In genomic region chr19:45003485-45003884, GRCh38 we compare ENCODE assay signal across 19 cellular contexts. TPM values are rescaled to one million over a fixed set of nuclear protein-coding genes. Genes with fewer than 3 reads are reported as not detected.
DNase-seq lines count a peak whose midpoint lies in the region; ATAC-seq, FAIRE-seq and TF ChIP-seq lines count a peak whose summit lies in the region.
"Had no signal": no experiment of that assay in that cellular context is flagged by ENCODE, and none has a peak within 500 bp of the region (broad histone marks: within the 10 kb centered on the region; RNA-seq: fewer than 3 reads in every experiment).

No MANE protein-coding gene starts in this region.

- TF ChIP-seq EP300 in GM12878 (IDR thresholded peaks at IDR 0.05; ENCODE audit: borderline replicate concordance in 1 of 2, control insufficient read depth in 1 of 2, low read depth in 2 of 2, low read length in 2 of 2) (no peak), esophagus muscularis mucosa (IDR thresholded peaks at IDR 0.05) (no peak)

- H3K36me3 ChIP-seq in CD4-positive, alpha-beta memory T cell (ENCODE audit: insufficient read depth, low read length) = peaks cover 2% of the 10 kb centered on the region
- H3K36me3 ChIP-seq in DOHH2 (ENCODE audit: control insufficient read depth, low read length) = peaks cover 52% of the 10 kb centered on the region
- H3K36me3 ChIP-seq in GM12878 (ENCODE audit: control insufficient read depth in 2 of 2, insufficient read depth in 2 of 2, low read length in 1 of 2) = peaks cover 2 to 11% of the 10 kb centered on the region in 2 experiments; a peak in 3 of 4 replicates
- H3K36me3 ChIP-seq in small intestine (ENCODE audit: control insufficient read depth in 2 of 2, insufficient read depth in 2 of 2, low read length in 2 of 2) = peaks cover 0 to 5% of the 10 kb centered on the region in 2 donors
- peaks cover 0 to 42% (median 16%) of the 10 kb centered on the region in 4 donors for H3K36me3 ChIP-seq in esophagus muscularis mucosa
- H3K36me3 ChIP-seq: BE2C, SJCRH30 had no signal

- no peaks in the 10 kb centered on the region for H3K9me2 ChIP-seq in DOHH2 (replicated peaks; ENCODE audit: control insufficient read depth, low read length)

- H3K9me3 Mint-ChIP-seq in activated naive CD4-positive, alpha-beta T cell treated with anti-CD3 and anti-CD28 coated beads, Interleukin-2, amount 10 ng/mL, durations not matched to agents 7 days and 5 days = no peaks in the 10 kb centered on the region
- H3K9me3 Mint-ChIP-seq in CD4-positive, alpha-beta memory T cell = peaks cover 0 to 2% (median 0%) of the 10 kb centered on the region in 8 donors
- H3K9me3 Mint-ChIP-seq: CD4-positive, CD25-positive, alpha-beta regulatory T cell; HFFc6 had no signal

- H3F3A ChIP-seq in DOHH2 (ENCODE audit: control insufficient read depth, insufficient read depth) = peaks cover 30% of the 10 kb centered on the region

- in situ Hi-C loops in GM12878 (cut with MboI) = no loop called here

- intact Hi-C loops in CD4-positive, alpha-beta memory T cell (cut with micrococcal nuclease) = loop anchor here (5.0 kb wide), 3 partner anchors 74 to 256 kb away; partner anchors contain the start of genes BCL3, GEMIN7, TOMM40 and ZNF296
- intact Hi-C loops in GM12878 (cut with micrococcal nuclease; ENCODE audit: unreplicated experiment) (no loop called here), esophagus muscularis mucosa (cut with DNase I) (no loop called here)

- H3K4me2 ChIP-seq in DOHH2 (ENCODE audit: low read length) (0 out of 2 replicates have a peak overlapping the region, but pooled peaks have one; percentile 16), GM12878 (ENCODE audit: control insufficient read depth, insufficient read depth) (0 out of 2 replicates have a peak overlapping the region, but pooled peaks have one; percentile 30)
- H3K4me2 ChIP-seq: KMS-11 had no signal

- peaks cover 17% of the 10 kb centered on the region for H3K4me1 Mint-ChIP-seq in activated naive CD4-positive, alpha-beta T cell treated with anti-CD3 and anti-CD28 coated beads, Interleukin-2, amount 10 ng/mL, durations not matched to agents 7 days and 5 days
- H3K4me1 Mint-ChIP-seq in CD4-positive, alpha-beta memory T cell = peaks cover 6 to 25% (median 15%) of the 10 kb centered on the region in 4 donors

- SMC1A ChIA-PET in GM12878 (lab: Charles Lee; ENCODE audit: uncharacterized antibody, unreplicated experiment) = no interaction called here

- no peaks in the 10 kb centered on the region for H3K27me3 Mint-ChIP-seq in activated naive CD4-positive, alpha-beta T cell treated with anti-CD3 and anti-CD28 coated beads, Interleukin-2, amount 10 ng/mL, durations not matched to agents 7 days and 5 days
- H3K27me3 Mint-ChIP-seq in CD4-positive, alpha-beta memory T cell = no peaks in the 10 kb centered on the region

- no peak overlapping the region for H3K4me3 Mint-ChIP-seq in activated naive CD4-positive, alpha-beta T cell treated with anti-CD3 and anti-CD28 coated beads, Interleukin-2, amount 10 ng/mL, durations not matched to agents 7 days and 5 days
- H3K4me3 Mint-ChIP-seq in CD4-positive, alpha-beta memory T cell = peak overlapping the region in 2 of 8 donors; percentile 27 to 48
- H3K4me3 Mint-ChIP-seq: HFFc6 had no signal

- no peak for TF ChIP-seq RAD21 in GM12878 (IDR thresholded peaks at IDR 0.05; ENCODE audit: insufficient read depth, low read depth, low read length)

- H4K20me1 ChIP-seq in DOHH2 (ENCODE audit: control insufficient read depth, insufficient read depth, low read depth, low read length) (no peaks in the 10 kb centered on the region), GM12878 (ENCODE audit: control insufficient read depth, insufficient read depth) (no peaks in the 10 kb centered on the region)

- POLR2A ChIA-PET in CD4-positive, alpha-beta memory T cell (lab: Charles Lee; ENCODE audit: partially characterized antibody) = interaction anchor here (3.1 kb wide), 1 partner anchor 47 kb away, joined by 22 read pairs; the partner anchor contains the start of gene CLPTM1
- POLR2A ChIA-PET in GM12878 (lab: Charles Lee) = interaction anchor here (0.6 to 0.7 kb wide), 3 partner anchors 14 to 174 kb away, joined by 3 to 6 read pairs (median 5); no protein-coding TSS in a partner anchor

- no peaks in the 10 kb centered on the region for H3K9me3 ChIP-seq in CD4-positive, alpha-beta memory T cell (ENCODE audit: control insufficient read depth in 1 of 2, low read length in 2 of 2)
- H3K9me3 ChIP-seq in DOHH2 (ENCODE audit: control insufficient read depth, insufficient read depth, low read length) = no peaks in the 10 kb centered on the region
- H3K9me3 ChIP-seq in GM12878 (replicated peaks; ENCODE audit: control insufficient read depth, insufficient read depth, low read length) = no peaks in the 10 kb centered on the region
- H3K9me3 ChIP-seq in small intestine (ENCODE audit: control insufficient read depth, low read depth) = no peaks in the 10 kb centered on the region
- H3K9me3 ChIP-seq in esophagus muscularis mucosa = no peaks in the 10 kb centered on the region
- H3K9me3 ChIP-seq: BE2C, SJCRH30 had no signal

- H3K9ac ChIP-seq in GM12878 (ENCODE audit: control insufficient read depth, insufficient read depth, low read length) = no peak overlapping the region
- H3K9ac ChIP-seq: KMS-11 had no signal

- WGBS in GM12878 (ENCODE audit: insufficient coverage, insufficient replicate concordance, low lambda C conversion rate, missing lambda C conversion rate) = 94% methylated on average over 3 of the region's 4 CpGs
- WGBS in small intestine, 3 donors = 92 to 93% (median 92%) methylated on average over 4 of the region's 4 CpGs
- WGBS in esophagus muscularis mucosa = 91% methylated on average over 4 of the region's 4 CpGs

- FAIRE-seq in GM12878 (lab: Jason Lieb, UNC) = no peak
- FAIRE-seq in small intestine (lab: Jason Lieb, UNC) = no peak
- FAIRE-seq: D721Med had no signal

- H3K36me3 Mint-ChIP-seq in activated naive CD4-positive, alpha-beta T cell treated with anti-CD3 and anti-CD28 coated beads, Interleukin-2, amount 10 ng/mL, durations not matched to agents 7 days and 5 days = peaks cover 7% of the 10 kb centered on the region
- H3K36me3 Mint-ChIP-seq in CD4-positive, alpha-beta memory T cell = peaks cover 3 to 34% of the 10 kb centered on the region in 2 donors

- no peak for ATAC-seq in GM12878

- no peak for TF ChIP-seq CTCF in DOHH2 (IDR thresholded peaks at IDR 0.05; ENCODE audit: low read depth, low read length, poor library complexity, severe bottlenecking)
- no peak for TF ChIP-seq CTCF in GM12878 (IDR thresholded peaks at IDR 0.05 in 2 of 3, conservative IDR thresholded peaks at IDR 0.05 in 1 of 3; ENCODE audit: control insufficient read depth in 2 of 3, extremely low read depth in 1 of 3, insufficient read depth in 1 of 3, low read depth in 3 of 3, low read length in 3 of 3)
- TF ChIP-seq CTCF in esophagus muscularis mucosa (IDR thresholded peaks at IDR 0.05) = no peak

- TF ChIP-seq POLR2A in GM12878 (IDR thresholded peaks at IDR 0.05; ENCODE audit: low read depth, low read length) = no peak
- no peak for TF ChIP-seq POLR2A in esophagus muscularis mucosa (IDR thresholded peaks at IDR 0.05; ENCODE audit: low read depth)

- H3K27ac Mint-ChIP-seq in activated naive CD4-positive, alpha-beta T cell treated with anti-CD3 and anti-CD28 coated beads, Interleukin-2, amount 10 ng/mL, durations not matched to agents 7 days and 5 days = peak overlapping the region; percentile 28
- H3K27ac Mint-ChIP-seq in CD4-positive, alpha-beta memory T cell = peak overlapping the region in 5 of 7 donors; percentile 48 to 99 (median 79)
- H3K27ac Mint-ChIP-seq: HFFc6 had no signal

- no peak for DNase-seq in activated naive CD4-positive, alpha-beta T cell treated with anti-CD3 and anti-CD28 coated beads, Interleukin-2, amount 10 ng/mL, durations not matched to agents 7 days and 5 days
- no peak for DNase-seq in activated naive CD4-positive, alpha-beta T cell treated with Interleukin-2 at 50 U/mL for 16 hours
- DNase-seq in CD4-positive, alpha-beta memory T cell = no peak
- DNase-seq in GM12878 (ENCODE audit: low read depth, low spot score) (no peak), small intestine (no peak), esophagus muscularis mucosa (ENCODE audit: extremely low spot score) (no peak)
- DNase-seq: BE2C; CD4-positive, CD25-positive, alpha-beta regulatory T cell; HFFc6; NCI-H1436 treated with DMSO at 0.1 percent for 48 hours; NCI-H2029; NCI-H345; NCI-H524 treated with DMSO at 0.1 percent for 48 hours; SJCRH30 had no signal

- RAD21 ChIA-PET in GM12878 (lab: Charles Lee; ENCODE audit: unreplicated experiment) = interaction anchor here (0.6 kb wide), 1 partner anchor 134 kb away, joined by 3 read pairs; no protein-coding TSS in a partner anchor

- H3K4me1 ChIP-seq in CD4-positive, alpha-beta memory T cell (ENCODE audit: insufficient read depth, low read length) = peaks cover 13% of the 10 kb centered on the region
- H3K4me1 ChIP-seq in DOHH2 (ENCODE audit: control insufficient read depth, low read length) = peaks cover 82% of the 10 kb centered on the region
- peaks cover 3% of the 10 kb centered on the region; the same call in 1 of the 2 replicates for H3K4me1 ChIP-seq in GM12878 (ENCODE audit: control insufficient read depth, insufficient read depth, low read length)
- H3K4me1 ChIP-seq in small intestine (ENCODE audit: control insufficient read depth in 2 of 2, insufficient read depth in 1 of 2, low read depth in 1 of 2, low read length in 1 of 2) = peaks cover 2 to 6% of the 10 kb centered on the region in 2 donors
- peaks cover 10 to 16% (median 15%) of the 10 kb centered on the region in 4 donors for H3K4me1 ChIP-seq in esophagus muscularis mucosa

- BruUV-seq in GM12878 (replicated peaks; lab: Mats Ljungman, UMichigan) = TSS peak; percentile 65

- no peak overlapping the region for H2AFZ ChIP-seq in GM12878 (ENCODE audit: control insufficient read depth, low read depth, low read length)

- H3K27ac ChIP-seq in CD4-positive, alpha-beta memory T cell (ENCODE audit: low read depth, low read length) = no peak overlapping the region
- H3K27ac ChIP-seq in DOHH2 (ENCODE audit: low read depth, low read length) (no peak overlapping the region), GM12878 (ENCODE audit: control insufficient read depth, insufficient read depth) (no peak overlapping the region), small intestine (ENCODE audit: low read depth in 1 of 2, low read length in 1 of 2) (no peak overlapping the region), esophagus muscularis mucosa (replicated peaks in 1 of 4) (no peak overlapping the region)
- H3K27ac ChIP-seq: KMS-11, SJCRH30 had no signal

- H3K27me3 ChIP-seq in CD4-positive, alpha-beta memory T cell (ENCODE audit: insufficient read depth, low read length) = no peaks in the 10 kb centered on the region
- H3K27me3 ChIP-seq in DOHH2 (ENCODE audit: control insufficient read depth, low read length) = no peaks in the 10 kb centered on the region
- no peaks in the 10 kb centered on the region for H3K27me3 ChIP-seq in GM12878 (replicated peaks in 1 of 2; ENCODE audit: control insufficient read depth in 2 of 2, insufficient read depth in 2 of 2, low read length in 1 of 2)
- no peaks in the 10 kb centered on the region for H3K27me3 ChIP-seq in small intestine (ENCODE audit: control insufficient read depth in 2 of 2, insufficient read depth in 2 of 2, low read length in 2 of 2)
- no peaks in the 10 kb centered on the region for H3K27me3 ChIP-seq in esophagus muscularis mucosa
- H3K27me3 ChIP-seq: BE2C, SJCRH30 had no signal

- CTCF ChIA-PET in activated naive CD4-positive, alpha-beta T cell treated with anti-CD3 and anti-CD28 coated beads, Interleukin-2, amount 10 ng/mL, durations not matched to agents 7 days and 5 days (lab: Charles Lee) = no interaction called here
- CTCF ChIA-PET in CD4-positive, alpha-beta memory T cell (lab: Charles Lee; ENCODE audit: partially characterized antibody) = interaction anchor here (1.3 kb wide), 1 partner anchor 14 kb away, joined by 3 read pairs; no protein-coding TSS in a partner anchor
- CTCF ChIA-PET in GM12878 (lab: Yijun Ruan, JAX) = interaction anchor here (1.2 kb wide), 1 partner anchor 56 kb away, joined by 3 read pairs; no protein-coding TSS in a partner anchor

- H3K79me2 ChIP-seq in DOHH2 (ENCODE audit: control insufficient read depth, low read length) (peaks cover 37% of the 10 kb centered on the region), GM12878 (ENCODE audit: control insufficient read depth, insufficient read depth, low read length) (peaks cover 12% of the 10 kb centered on the region)

- no peak overlapping the region for H3K4me3 ChIP-seq in CD4-positive, alpha-beta memory T cell (ENCODE audit: low read length in 2 of 2)
- H3K4me3 ChIP-seq in DOHH2 (ENCODE audit: low read length) (no peak overlapping the region), GM12878 (no peak overlapping the region), small intestine (ENCODE audit: low read depth in 1 of 2, low read length in 2 of 2) (no peak overlapping the region), esophagus muscularis mucosa (no peak overlapping the region)
- H3K4me3 ChIP-seq: SJCRH30 had no signal

RNA-seq across cellular contexts. Expression of gene RELB, which starts 2.2 kb away (rescaled TPM):
- 10 to 100 TPM; 38.8 to 39.8 TPM for total RNA-seq in CD4-positive, alpha-beta memory T cell
- polyA plus RNA-seq in CD4-positive, alpha-beta memory T cell = 10 to 100 TPM; 19.7 to 31.2 TPM
- total RNA-seq in GM12878 (2013; cell fraction: nucleolus; rRNA removed) = 26.2 and 27.0 TPM in 2 replicates
- 14.6 and 22.8 TPM in 2 replicates for total RNA-seq in GM12878 (2014; rRNA removed)
- total RNA-seq in GM12878 (2014; rRNA removed; fragmentation: Illumina TruSeq; extraction: Trizol) = 8.4 and 9.1 TPM in 2 replicates
- total RNA-seq in GM12878 (2021) = 43.4 and 43.8 TPM in 2 replicates
- 7.3 TPM for polyA plus RNA-seq in GM12878 (2011; ENCODE audit: low read depth)
- polyA plus RNA-seq in GM12878 (2011; rRNA removed) = 9.9 and 20.6 TPM in 2 replicates
- polyA plus RNA-seq in GM12878 (2011; cell fraction: cytosol; rRNA removed) = 34.4 and 43.0 TPM in 2 replicates
- 42.0 and 52.3 TPM in 2 replicates for polyA plus RNA-seq in GM12878 (2011; cell fraction: nucleus; rRNA removed)
- polyA plus RNA-seq in GM12878 (2012) = 27.3 and 32.8 TPM in 2 replicates
- polyA plus RNA-seq in GM12878 (2014; fragmentation: Illumina TruSeq; extraction: Trizol) = 3.6 and 5.6 TPM in 2 replicates
- 1 to 10 TPM in 1 of 2 experiments, under 1 TPM in 1; 0.66 to 3.2 TPM for polyA plus RNA-seq in GM12878 (2014; fragmentation: Nextera tagmentation; extraction: Ambion mirVana)
- polyA plus RNA-seq in GM12878 (2014; rRNA removed) = 27.9 and 38.9 TPM in 2 replicates
- 10 to 100 TPM; 11.1 to 14.5 TPM for polyA plus RNA-seq in GM12878 (2016; fragmentation: Nextera tagmentation; extraction: Ambion mirVana)
- polyA minus RNA-seq in GM12878 (2011; rRNA and poly(A)+ RNA removed) = 27.9 and 45.2 TPM in 2 replicates
- polyA minus RNA-seq in GM12878 (2011; cell fraction: cytosol; rRNA and poly(A)+ RNA removed) = 30.0 and 34.2 TPM in 2 replicates
- 9.7 and 20.9 TPM in 2 replicates for polyA minus RNA-seq in GM12878 (2011; cell fraction: nucleus; rRNA and poly(A)+ RNA removed)
- 10 to 100 TPM; 11.6 to 41.3 (median 23.7) TPM for polyA plus RNA-seq in small intestine
- total RNA-seq in esophagus muscularis mucosa = 10 to 100 TPM in 1 of 4 donors, 1 to 10 TPM in 3; 5.8 to 15.9 (median 7.5) TPM

RNA-seq across cellular contexts. Expression of gene CLASRP, which starts 35.4 kb away (rescaled TPM):
- total RNA-seq in CD4-positive, alpha-beta memory T cell = 100 to 1,000 TPM; 156 to 163 TPM
- 10 to 100 TPM in 1 of 2 donors, 1 to 10 TPM in 1; 3.8 to 12.7 TPM for polyA plus RNA-seq in CD4-positive, alpha-beta memory T cell
- 116 and 141 TPM in 2 replicates for total RNA-seq in GM12878 (2013; cell fraction: nucleolus; rRNA removed)
- total RNA-seq in GM12878 (2014; rRNA removed) (28.5 and 28.9 TPM in 2 replicates), GM12878 (2014; rRNA removed; fragmentation: Illumina TruSeq; extraction: Trizol) (31.9 and 33.6 TPM in 2 replicates), GM12878 (2021) (66.7 and 75.8 TPM in 2 replicates), esophagus muscularis mucosa (10 to 100 TPM; 20.7 to 59.8 (median 32.9) TPM)
- polyA plus RNA-seq in GM12878 (2011; ENCODE audit: low read depth) = 32.0 TPM
- polyA plus RNA-seq in GM12878 (2011; rRNA removed) (24.6 and 40.4 TPM in 2 replicates), GM12878 (2014; fragmentation: Illumina TruSeq; extraction: Trizol) (20.2 and 37.2 TPM in 2 replicates), GM12878 (2014; fragmentation: Nextera tagmentation; extraction: Ambion mirVana) (1 to 10 TPM in 1 of 2 experiments, under 1 TPM in 1; 0.68 to 2.3 TPM), GM12878 (2014; rRNA removed) (62.5 and 80.2 TPM in 2 replicates), GM12878 (2016; fragmentation: Nextera tagmentation; extraction: Ambion mirVana) (10 to 100 TPM; 18.5 to 23.6 TPM), small intestine (100 to 1,000 TPM in 1 of 3 donors, 10 to 100 TPM in 2; 55.3 to 117 (median 83.5) TPM)
- 19.2 and 19.5 TPM in 2 replicates for polyA plus RNA-seq in GM12878 (2011; cell fraction: cytosol; rRNA removed)
- polyA plus RNA-seq in GM12878 (2011; cell fraction: nucleus; rRNA removed) = 208 and 258 TPM in 2 replicates
- polyA plus RNA-seq in GM12878 (2012) = 58.3 and 93.7 TPM in 2 replicates
- 23.8 and 26.4 TPM in 2 replicates for polyA minus RNA-seq in GM12878 (2011; rRNA and poly(A)+ RNA removed)
- 7.9 and 9.6 TPM in 2 replicates for polyA minus RNA-seq in GM12878 (2011; cell fraction: cytosol; rRNA and poly(A)+ RNA removed)
- polyA minus RNA-seq in GM12878 (2011; cell fraction: nucleus; rRNA and poly(A)+ RNA removed) = 20.9 and 53.9 TPM in 2 replicates

RNA-seq across cellular contexts. Expression of gene CLPTM1, which starts 48.3 kb away (rescaled TPM):
- 10 to 100 TPM; 85.1 to 86.4 TPM for total RNA-seq in CD4-positive, alpha-beta memory T cell
- 10 to 100 TPM; 16.6 to 27.5 TPM for polyA plus RNA-seq in CD4-positive, alpha-beta memory T cell
- total RNA-seq in GM12878 (2013; cell fraction: nucleolus; rRNA removed) = 48.2 and 53.9 TPM in 2 replicates
- total RNA-seq in GM12878 (2014; rRNA removed) = 22.5 and 34.3 TPM in 2 replicates
- total RNA-seq in GM12878 (2014; rRNA removed; fragmentation: Illumina TruSeq; extraction: Trizol) = 10.5 and 14.4 TPM in 2 replicates
- 70.6 and 72.6 TPM in 2 replicates for total RNA-seq in GM12878 (2021)
- polyA plus RNA-seq in GM12878 (2011; ENCODE audit: low read depth) = 19.8 TPM
- polyA plus RNA-seq in GM12878 (2011; rRNA removed) = 13.3 and 33.1 TPM in 2 replicates
- polyA plus RNA-seq in GM12878 (2011; cell fraction: cytosol; rRNA removed) = 49.1 and 49.9 TPM in 2 replicates
- polyA plus RNA-seq in GM12878 (2011; cell fraction: nucleus; rRNA removed) = 120 and 136 TPM in 2 replicates
- 37.1 and 39.2 TPM in 2 replicates for polyA plus RNA-seq in GM12878 (2012)
- polyA plus RNA-seq in GM12878 (2014; fragmentation: Illumina TruSeq; extraction: Trizol) = 28.5 and 51.2 TPM in 2 replicates
- polyA plus RNA-seq in GM12878 (2014; fragmentation: Nextera tagmentation; extraction: Ambion mirVana) = 1 to 10 TPM in 1 of 2 experiments, under 1 TPM in 1; 0.42 to 2.3 TPM
- 36.2 and 43.4 TPM in 2 replicates for polyA plus RNA-seq in GM12878 (2014; rRNA removed)
- polyA plus RNA-seq in GM12878 (2016; fragmentation: Nextera tagmentation; extraction: Ambion mirVana) = 10 to 100 TPM; 56.6 to 60.9 TPM
- 45.1 and 46.5 TPM in 2 replicates for polyA minus RNA-seq in GM12878 (2011; rRNA and poly(A)+ RNA removed)
- polyA minus RNA-seq in GM12878 (2011; cell fraction: cytosol; rRNA and poly(A)+ RNA removed) = 22.6 and 31.4 TPM in 2 replicates
- 23.0 and 39.7 TPM in 2 replicates for polyA minus RNA-seq in GM12878 (2011; cell fraction: nucleus; rRNA and poly(A)+ RNA removed)
- polyA plus RNA-seq in small intestine = 10 to 100 TPM; 63.0 to 86.6 (median 75.3) TPM
- total RNA-seq in esophagus muscularis mucosa = 100 to 1,000 TPM in 2 of 4 donors, 10 to 100 TPM in 2; 46.6 to 154 (median 79.5) TPM

RNA-seq across cellular contexts. Expression of gene APOC2, which starts 57.6 kb away (rescaled TPM):
- under 1 TPM in 1 of 2 experiments, not detected in 1; 0.49 TPM for total RNA-seq in CD4-positive, alpha-beta memory T cell
- not detected for polyA plus RNA-seq in CD4-positive, alpha-beta memory T cell
- total RNA-seq in GM12878 (2013; cell fraction: nucleolus; rRNA removed) = not detected in 2 replicates
- not detected in 2 replicates for total RNA-seq in GM12878 (2014; rRNA removed)
- not detected in 2 replicates for total RNA-seq in GM12878 (2014; rRNA removed; fragmentation: Illumina TruSeq; extraction: Trizol)
- total RNA-seq in GM12878 (2021) = not detected in 2 replicates
- not detected for polyA plus RNA-seq in GM12878 (2011; ENCODE audit: low read depth)
- 0.52 and 0.72 TPM in 2 replicates for polyA plus RNA-seq in GM12878 (2011; rRNA removed)
- 1.2 and 1.3 TPM in 2 replicates for polyA plus RNA-seq in GM12878 (2011; cell fraction: cytosol; rRNA removed)
- not detected in 2 replicates for polyA plus RNA-seq in GM12878 (2011; cell fraction: nucleus; rRNA removed)
- 0.49 TPM in 1 of 2 replicates, not detected in the other for polyA plus RNA-seq in GM12878 (2012)
- not detected in 2 replicates for polyA plus RNA-seq in GM12878 (2014; fragmentation: Illumina TruSeq; extraction: Trizol)
- not detected for polyA plus RNA-seq in GM12878 (2014; fragmentation: Nextera tagmentation; extraction: Ambion mirVana)
- not detected in 2 replicates for polyA plus RNA-seq in GM12878 (2014; rRNA removed)
- polyA plus RNA-seq in GM12878 (2016; fragmentation: Nextera tagmentation; extraction: Ambion mirVana) = not detected
- 0.41 TPM in 1 of 2 replicates, not detected in the other for polyA minus RNA-seq in GM12878 (2011; rRNA and poly(A)+ RNA removed)
- polyA minus RNA-seq in GM12878 (2011; cell fraction: cytosol; rRNA and poly(A)+ RNA removed) = not detected in 2 replicates
- not detected in 2 replicates for polyA minus RNA-seq in GM12878 (2011; cell fraction: nucleus; rRNA and poly(A)+ RNA removed)
- polyA plus RNA-seq in small intestine = 10 to 100 TPM; 23.4 to 74.8 (median 65.3) TPM
- total RNA-seq in esophagus muscularis mucosa = not detected
- total RNA-seq: CD4-positive, CD25-positive, alpha-beta regulatory T cell; H4; HFFc6; SJCRH30 had no signal
- polyA plus RNA-seq: AG04450; CD4-positive, CD25-positive, alpha-beta regulatory T cell had no signal
